18 cellular contexts compared by ENCODE assay signal in the genomic region with DNA sequence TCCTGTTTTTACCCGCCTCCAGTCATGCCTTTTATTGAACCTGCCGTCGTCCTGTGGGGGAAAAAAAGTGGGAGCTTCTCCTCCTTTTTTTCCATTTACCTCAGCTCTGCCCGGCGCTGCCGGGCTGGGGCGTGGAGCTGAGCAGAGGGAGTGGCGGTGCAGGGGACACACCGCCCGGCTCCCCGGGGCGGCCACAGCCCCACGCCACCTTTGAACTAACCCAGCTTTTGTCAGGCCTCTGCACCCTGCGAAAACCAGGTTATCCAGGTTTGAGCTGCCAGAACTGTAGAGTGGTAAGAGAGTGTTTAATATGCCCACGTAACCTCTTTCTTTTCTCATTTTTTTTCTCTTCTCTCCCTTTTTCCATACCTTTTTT.
"Had no signal": no experiment of that assay in that cellular context is flagged by ENCODE, and none has a peak within 500 bp of the region (broad histone marks: within the 10 kb centered on the region; RNA-seq: fewer than 3 reads in every experiment).

No MANE protein-coding gene starts in this region.

- H3K4me1 ChIP-seq: foreskin keratinocyte, testis had no signal

- H3K4me1 Mint-ChIP-seq: immature natural killer cell; stimulated activated memory B cell treated with anti-CD40 and anti-IgM and Interleukin-4, amounts not matched to agents 10 μg/mL and 1 μg/mL and 100 μg/mL, for 72 hours had no signal

- H3K27ac ChIP-seq: foreskin keratinocyte, ovary, testis, tibial nerve had no signal

- H3K4me3 ChIP-seq: left ventricle myocardium inferior, lung, ovary, testis, tibial nerve had no signal

- H3K36me3 ChIP-seq: ovary, tibial nerve had no signal

- H3K27me3 ChIP-seq: foreskin keratinocyte, ovary, testis, tibial nerve had no signal

- H3K36me3 Mint-ChIP-seq: immature natural killer cell; stimulated activated memory B cell treated with anti-CD40 and anti-IgM and Interleukin-4, amounts not matched to agents 10 μg/mL and 1 μg/mL and 100 μg/mL, for 72 hours had no signal

- ATAC-seq: foreskin keratinocyte; naive thymus-derived CD8-positive, alpha-beta T cell; right cardiac atrium; stimulated activated memory B cell treated with anti-CD40 and anti-IgM and Interleukin-4, amounts not matched to agents 10 μg/mL and 1 μg/mL and 100 μg/mL, for 72 hours had no signal

- DNase-seq: cerebellar nuclear complex; foreskin keratinocyte; immature natural killer cell; left ventricle myocardium inferior; mesenchymal stem cell; naive thymus-derived CD8-positive, alpha-beta T cell; ovary; right cardiac atrium; stimulated activated CD4-positive, alpha-beta T cell treated with anti-CD3 and anti-CD28 coated beads, Interleukin-15, amount 100 ng/mL, for 24 hours; stimulated activated CD4-positive, alpha-beta T cell treated with anti-CD3 and anti-CD28 coated beads, Interleukin-1b, Interleukin-23, amount 100 ng/mL, for 48 hours; stimulated activated CD4-positive, alpha-beta T cell treated with anti-CD3 and anti-CD28 coated beads, Interleukin-4, amount 100 ng/mL, for 24 hours; testis had no signal

- H3K9me3 Mint-ChIP-seq: immature natural killer cell; naive thymus-derived CD8-positive, alpha-beta T cell; neural crest cell; stimulated activated memory B cell treated with anti-CD40 and anti-IgM and Interleukin-4, amounts not matched to agents 10 μg/mL and 1 μg/mL and 100 μg/mL, for 72 hours; stimulated activated naive CD8-positive, alpha-beta T cell treated with anti-CD3 and anti-CD28 coated beads, Interleukin-15, Interleukin-2, amounts not matched to agents 100 ng/mL and 50 ng/mL, for 24 hours had no signal

- H3K27ac Mint-ChIP-seq: immature natural killer cell; progenitor cell of endocrine pancreas; stimulated activated memory B cell treated with anti-CD40 and anti-IgM and Interleukin-4, amounts not matched to agents 10 μg/mL and 1 μg/mL and 100 μg/mL, for 72 hours; stimulated activated naive CD8-positive, alpha-beta T cell treated with anti-CD3 and anti-CD28 coated beads, Interleukin-15, Interleukin-2, amounts not matched to agents 100 ng/mL and 50 ng/mL, for 24 hours had no signal

- H3K9me3 ChIP-seq: left ventricle myocardium inferior, ovary, testis, tibial nerve had no signal

- H3K4me3 Mint-ChIP-seq: immature natural killer cell; naive thymus-derived CD8-positive, alpha-beta T cell; neural crest cell; stimulated activated memory B cell treated with anti-CD40 and anti-IgM and Interleukin-4, amounts not matched to agents 10 μg/mL and 1 μg/mL and 100 μg/mL, for 72 hours; stimulated activated naive CD8-positive, alpha-beta T cell treated with anti-CD3 and anti-CD28 coated beads, Interleukin-15, Interleukin-2, amounts not matched to agents 100 ng/mL and 50 ng/mL, for 24 hours had no signal
